Comparison of ENCODE assay signal across 28 cellular contexts in the genomic region with DNA sequence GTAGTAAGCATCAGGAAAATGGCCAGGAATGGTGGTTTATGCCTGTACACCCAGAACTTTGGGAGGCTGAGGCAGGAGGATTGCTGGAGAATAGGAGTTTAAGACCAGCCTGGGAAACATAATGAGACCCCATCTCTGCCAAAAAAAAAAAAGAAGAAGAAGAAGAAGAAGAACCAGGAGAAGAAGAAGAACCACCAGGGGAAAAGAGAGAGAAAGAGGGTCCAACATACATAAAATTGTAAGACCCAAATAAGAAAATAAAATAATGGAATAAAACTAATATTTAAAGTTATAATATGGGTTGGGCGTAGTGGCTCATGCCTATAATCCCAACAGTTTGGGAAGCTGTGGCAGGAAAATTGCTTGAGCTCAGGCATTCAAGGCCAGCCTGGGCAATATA.
"Had no signal": no experiment of that assay in that cellular context is flagged by ENCODE, and none has a peak within 500 bp of the region (broad histone marks: within the 10 kb centered on the region; RNA-seq: fewer than 3 reads in every experiment).

No MANE protein-coding gene starts in this region.

- H3K27ac ChIP-seq: ascending aorta, coronary artery, esophagus squamous epithelium, gastroesophageal sphincter, WERI-Rb-1 had no signal

- ATAC-seq: activated CD4-positive, CD25-positive, alpha-beta regulatory T cell treated with anti-CD3 and anti-CD28 coated beads, Interleukin-2, amount 50 U/mL, for 24 hours; activated CD8-positive, alpha-beta T cell treated with anti-CD3 and anti-CD28 coated beads for 36 hours; activated naive CD4-positive, alpha-beta T cell treated with anti-CD3 and anti-CD28 coated beads, Interleukin-2, amount 50 U/mL, for 72 hours; activated T-cell treated with anti-CD3 and anti-CD28 coated beads, Interleukin-2, amount 50 U/mL, for 72 hours; effector memory CD8-positive, alpha-beta T cell; gastroesophageal sphincter; T-helper 17 cell had no signal

- H3K27me3 Mint-ChIP-seq: activated B cell treated with CpG ODN at 0.5 μM for 24 hours; activated CD8-positive, alpha-beta T cell treated with anti-CD3 and anti-CD28 coated beads for 36 hours; activated naive CD4-positive, alpha-beta T cell treated with anti-CD3 and anti-CD28 coated beads, Interleukin-2, amount 10 ng/mL, durations not matched to agents 7 days and 5 days; activated naive CD8-positive, alpha-beta T cell treated with anti-CD3 and anti-CD28 coated beads, Interleukin-2, amount 10 ng/mL, durations not matched to agents 7 days and 5 days; central memory CD8-positive, alpha-beta T cell; dendritic cell treated with granulocyte-macrophage colony-stimulating factor and Interleukin-4, amounts not matched to agents 40 ng/mL and 50 ng/mL, for 4 days; effector memory CD8-positive, alpha-beta T cell had no signal

- H3K4me3 ChIP-seq: ascending aorta, coronary artery, esophagus squamous epithelium, gastroesophageal sphincter had no signal

- H3K27ac Mint-ChIP-seq: activated B cell treated with CpG ODN at 0.5 μM for 24 hours; activated CD8-positive, alpha-beta T cell treated with anti-CD3 and anti-CD28 coated beads for 36 hours; activated naive CD4-positive, alpha-beta T cell treated with anti-CD3 and anti-CD28 coated beads, Interleukin-2, amount 10 ng/mL, durations not matched to agents 7 days and 5 days; activated naive CD8-positive, alpha-beta T cell treated with anti-CD3 and anti-CD28 coated beads, Interleukin-2, amount 10 ng/mL, durations not matched to agents 7 days and 5 days; activated T-cell treated with anti-CD3 and anti-CD28 coated beads, Interleukin-2, amount 50 U/mL, for 72 hours; brain; dendritic cell treated with granulocyte-macrophage colony-stimulating factor and Interleukin-4, amounts not matched to agents 40 ng/mL and 50 ng/mL, for 4 days; effector memory CD8-positive, alpha-beta T cell; T-helper 17 cell; T-helper 2 cell treated with Interferon-gamma antibody and Interleukin-4, amounts not matched to agents 5 μg/mL and 100 μg/mL, for 36 hours had no signal

- DNase-seq: activated B cell treated with CpG ODN at 0.5 μM for 24 hours; activated CD4-positive, alpha-beta T cell treated with anti-CD3 and anti-CD28 coated beads for 48 hours; activated CD4-positive, alpha-beta T cell treated with anti-CD3 and anti-CD28 coated beads, Interleukin-2, amount 50 U/mL, for 1 hour; activated CD4-positive, alpha-beta T cell treated with anti-CD3 and anti-CD28 coated beads, Interleukin-2, amount 50 U/mL, for 48 hours; activated CD8-positive, alpha-beta memory T cell treated with anti-CD3 and anti-CD28 coated beads for 24 hours; activated CD8-positive, alpha-beta T cell treated with anti-CD3 and anti-CD28 coated beads for 36 hours; activated gamma-delta T cell; activated naive CD4-positive, alpha-beta T cell; activated naive CD4-positive, alpha-beta T cell treated with anti-CD3 and anti-CD28 coated beads, Interleukin-2, amount 10 ng/mL, durations not matched to agents 7 days and 5 days; activated naive CD8-positive, alpha-beta T cell treated with anti-CD3 and anti-CD28 coated beads, Interleukin-2, amount 10 ng/mL, durations not matched to agents 7 days and 5 days; activated T-cell treated with anti-CD3 and anti-CD28 coated beads, Interleukin-2, amount 50 U/mL, for 72 hours; effector CD4-positive, alpha-beta T cell; effector memory CD8-positive, alpha-beta T cell; esophagus squamous epithelium; foreskin melanocyte; hippocampal formation; T-helper 17 cell; T1000; WERI-Rb-1 had no signal

- H3K36me3 ChIP-seq: ascending aorta, esophagus squamous epithelium, gastroesophageal sphincter, WERI-Rb-1 had no signal

- H3K4me3 Mint-ChIP-seq: activated B cell treated with CpG ODN at 0.5 μM for 24 hours; activated CD8-positive, alpha-beta T cell treated with anti-CD3 and anti-CD28 coated beads for 36 hours; activated naive CD4-positive, alpha-beta T cell treated with anti-CD3 and anti-CD28 coated beads, Interleukin-2, amount 10 ng/mL, durations not matched to agents 7 days and 5 days; activated naive CD8-positive, alpha-beta T cell treated with anti-CD3 and anti-CD28 coated beads, Interleukin-2, amount 10 ng/mL, durations not matched to agents 7 days and 5 days; activated T-cell treated with anti-CD3 and anti-CD28 coated beads, Interleukin-2, amount 50 U/mL, for 72 hours; brain; central memory CD8-positive, alpha-beta T cell; dendritic cell treated with granulocyte-macrophage colony-stimulating factor and Interleukin-4, amounts not matched to agents 40 ng/mL and 50 ng/mL, for 4 days; effector memory CD8-positive, alpha-beta T cell; T-helper 17 cell; T-helper 2 cell treated with Interferon-gamma antibody and Interleukin-4, amounts not matched to agents 5 μg/mL and 100 μg/mL, for 36 hours had no signal

- H3K4me1 ChIP-seq: ascending aorta, esophagus squamous epithelium, gastroesophageal sphincter had no signal

- H3K27me3 ChIP-seq: ascending aorta, esophagus squamous epithelium, gastroesophageal sphincter had no signal

- H3K4me1 Mint-ChIP-seq: activated B cell treated with CpG ODN at 0.5 μM for 24 hours; activated naive CD4-positive, alpha-beta T cell treated with anti-CD3 and anti-CD28 coated beads, Interleukin-2, amount 10 ng/mL, durations not matched to agents 7 days and 5 days; brain; central memory CD8-positive, alpha-beta T cell; T-helper 17 cell had no signal
